Comparison of ENCODE assay signal across 21 cellular contexts in genomic region chr4:2079926-2080325, GRCh38. TPM values are rescaled to one million over a fixed set of nuclear protein-coding genes. Genes with fewer than 3 reads are reported as not detected.
DNase-seq lines count a peak whose midpoint lies in the region; ATAC-seq and TF ChIP-seq lines count a peak whose summit lies in the region.
"Had no signal": no experiment of that assay in that cellular context is flagged by ENCODE, and none has a peak within 500 bp of the region (broad histone marks: within the 10 kb centered on the region; RNA-seq: fewer than 3 reads in every experiment).

No MANE protein-coding gene starts in this region.

- DNase-seq in activated naive CD4-positive, alpha-beta T cell treated with anti-CD3 and anti-CD28 coated beads, Interleukin-2, amount 10 ng/mL, durations not matched to agents 7 days and 5 days = peak; percentile 4
- no peak for DNase-seq in activated naive CD4-positive, alpha-beta T cell treated with Interleukin-2 at 50 U/mL for 16 hours
- DNase-seq in H7 = peak; percentile 35
- no peak for DNase-seq in neuronal stem cell (ENCODE audit: low spot score)
- DNase-seq in transverse colon = peak; percentile 4
- no peak for DNase-seq in mesenchymal stem cell
- DNase-seq in aorta = no peak
- DNase-seq in heart right ventricle = no peak
- DNase-seq: C1 segment of cervical spinal cord, DMS79, IMR-90, NCI-H1048, NCI-H1436, NCI-H1930, NCI-H345, NCI-H524 treated with DMSO at 0.1 percent for 48 hours, SHP77 treated with DMSO at 0.1 percent for 48 hours had no signal

- peaks cover 13% of the 10 kb centered on the region for H3K27me3 Mint-ChIP-seq in activated naive CD4-positive, alpha-beta T cell treated with anti-CD3 and anti-CD28 coated beads, Interleukin-2, amount 10 ng/mL, durations not matched to agents 7 days and 5 days
- H3K27me3 Mint-ChIP-seq: CD8-positive, alpha-beta memory T cell had no signal

- H3K4me1 ChIP-seq in neuronal stem cell (ENCODE audit: control insufficient read depth in 2 of 2, insufficient read depth in 1 of 2, low read depth in 1 of 2, low read length in 2 of 2) (peaks cover 0 to 11% of the 10 kb centered on the region in 2 donors), transverse colon (no peaks in the 10 kb centered on the region), mesenchymal stem cell (ENCODE audit: control insufficient read depth, insufficient read depth, low read depth, low read length) (no peaks in the 10 kb centered on the region), aorta (ENCODE audit: control insufficient read depth in 1 of 2, insufficient read depth in 2 of 2, low read length in 2 of 2) (no peaks in the 10 kb centered on the region), heart right ventricle (no peaks in the 10 kb centered on the region)
- H3K4me1 ChIP-seq: HAP-1 had no signal

- H3K36me3 Mint-ChIP-seq in activated naive CD4-positive, alpha-beta T cell treated with anti-CD3 and anti-CD28 coated beads, Interleukin-2, amount 10 ng/mL, durations not matched to agents 7 days and 5 days = no peaks in the 10 kb centered on the region
- H3K36me3 Mint-ChIP-seq: CD8-positive, alpha-beta memory T cell had no signal

- CTCF ChIA-PET in activated naive CD4-positive, alpha-beta T cell treated with anti-CD3 and anti-CD28 coated beads, Interleukin-2, amount 10 ng/mL, durations not matched to agents 7 days and 5 days (lab: Charles Lee) = no interaction called here

- peak overlapping the region; percentile 95 for H3K14ac ChIP-seq in neuronal stem cell (ENCODE audit: low read length)
- no peak overlapping the region for H3K14ac ChIP-seq in mesenchymal stem cell (ENCODE audit: low read length in 2 of 2)

- H3K9ac ChIP-seq in neuronal stem cell (ENCODE audit: low read depth, low read length, poor library complexity) (no peak overlapping the region), mesenchymal stem cell (ENCODE audit: low read length) (no peak overlapping the region)

- H4K8ac ChIP-seq in neuronal stem cell (ENCODE audit: low read depth, low read length) (no peak overlapping the region), mesenchymal stem cell (ENCODE audit: low read length) (no peak overlapping the region)

- H2BK120ac ChIP-seq in neuronal stem cell (ENCODE audit: low read depth, low read length) (no peak overlapping the region), mesenchymal stem cell (ENCODE audit: low read depth, low read length) (no peak overlapping the region)

- H3K27me3 ChIP-seq in H7 (ENCODE audit: control insufficient read depth, insufficient read depth, low read length) = no peaks in the 10 kb centered on the region
- no peaks in the 10 kb centered on the region for H3K27me3 ChIP-seq in neuronal stem cell (ENCODE audit: control insufficient read depth in 3 of 3, insufficient read depth in 3 of 3, low read depth in 1 of 3, low read length in 3 of 3)
- H3K27me3 ChIP-seq in transverse colon = no peaks in the 10 kb centered on the region
- H3K27me3 ChIP-seq in mesenchymal stem cell (ENCODE audit: control insufficient read depth in 1 of 2, insufficient read depth in 1 of 2, low read length in 2 of 2) = peaks cover 0 to 4% of the 10 kb centered on the region in 2 experiments
- H3K27me3 ChIP-seq in aorta (ENCODE audit: control insufficient read depth in 1 of 2, insufficient read depth in 2 of 2, low read length in 1 of 2) = no peaks in the 10 kb centered on the region
- no peaks in the 10 kb centered on the region for H3K27me3 ChIP-seq in heart right ventricle

- H2AK5ac ChIP-seq in neuronal stem cell (ENCODE audit: low read depth, low read length) (peak overlapping the region; percentile 17), mesenchymal stem cell (ENCODE audit: low read length, severe bottlenecking) (no peak overlapping the region)

- H3K4me3 Mint-ChIP-seq in activated naive CD4-positive, alpha-beta T cell treated with anti-CD3 and anti-CD28 coated beads, Interleukin-2, amount 10 ng/mL, durations not matched to agents 7 days and 5 days = no peak overlapping the region
- H3K4me3 Mint-ChIP-seq: CD8-positive, alpha-beta memory T cell had no signal

- no peak overlapping the region for H2BK12ac ChIP-seq in neuronal stem cell (ENCODE audit: low read length)
- no peak overlapping the region for H2BK12ac ChIP-seq in mesenchymal stem cell (ENCODE audit: low read length in 2 of 2)

- H3K27ac ChIP-seq in neuronal stem cell (replicated peaks; ENCODE audit: low read length) (no peak overlapping the region), transverse colon (no peak overlapping the region), mesenchymal stem cell (ENCODE audit: low read length, poor library complexity, severe bottlenecking) (no peak overlapping the region), aorta (ENCODE audit: low read depth in 1 of 2, low read length in 2 of 2) (no peak overlapping the region), heart right ventricle (no peak overlapping the region)
- H3K27ac ChIP-seq: HL-60 had no signal

- TF ChIP-seq POLR2A in transverse colon (IDR thresholded peaks at IDR 0.05) = no peak

- H2AFZ ChIP-seq in neuronal stem cell (ENCODE audit: low read length) (no peak overlapping the region), mesenchymal stem cell (ENCODE audit: low read depth, low read length) (no peak overlapping the region)

- no peak for TF ChIP-seq EP300 in transverse colon (IDR thresholded peaks at IDR 0.05; ENCODE audit: low read depth)

- no peak overlapping the region for H2BK15ac ChIP-seq in neuronal stem cell (ENCODE audit: low read length)
- no peak overlapping the region for H2BK15ac ChIP-seq in mesenchymal stem cell (ENCODE audit: low read depth, poor library complexity, severe bottlenecking)

- in situ Hi-C loops in transverse colon (cut with MboI; ENCODE audit: low pct_ligation_motif_present in 1 of 4, low pct_unique_long_range_greater_than_20kb in 1 of 4, low sequenced_read_pairs in 3 of 4) = no loop called here

- H3K4me3 ChIP-seq in H7 (ENCODE audit: insufficient read depth, low read depth, low read length) = no peak overlapping the region
- no peak overlapping the region for H3K4me3 ChIP-seq in neuronal stem cell (ENCODE audit: low read length in 2 of 2)
- H3K4me3 ChIP-seq in transverse colon = no peak overlapping the region
- no peak overlapping the region for H3K4me3 ChIP-seq in mesenchymal stem cell (ENCODE audit: insufficient read depth in 1 of 2, low read depth in 1 of 2, low read length in 2 of 2)
- no peak overlapping the region for H3K4me3 ChIP-seq in aorta (ENCODE audit: low read length in 2 of 2)
- no peak overlapping the region for H3K4me3 ChIP-seq in heart right ventricle
- H3K4me3 ChIP-seq: HAP-1 had no signal

- no peaks in the 10 kb centered on the region for H3K9me3 ChIP-seq in neuronal stem cell (replicated peaks in 1 of 2; ENCODE audit: control insufficient read depth in 2 of 2, insufficient read depth in 1 of 2, low read depth in 1 of 2, low read length in 2 of 2)
- H3K9me3 ChIP-seq in transverse colon = no peaks in the 10 kb centered on the region
- H3K9me3 ChIP-seq in mesenchymal stem cell (ENCODE audit: control insufficient read depth, low read length) = no peaks in the 10 kb centered on the region
- no peaks in the 10 kb centered on the region for H3K9me3 ChIP-seq in aorta (ENCODE audit: control insufficient read depth, low read length)
- no peaks in the 10 kb centered on the region for H3K9me3 ChIP-seq in heart right ventricle
- H3K9me3 ChIP-seq: HAP-1 had no signal

- H3K18ac ChIP-seq in neuronal stem cell (ENCODE audit: low read length) = no peak overlapping the region
- no peak overlapping the region for H3K18ac ChIP-seq in mesenchymal stem cell (ENCODE audit: low read depth in 1 of 2, low read length in 2 of 2)

- H3K79me1 ChIP-seq in neuronal stem cell (ENCODE audit: low read depth, low read length) (no peaks in the 10 kb centered on the region), mesenchymal stem cell (replicated peaks; ENCODE audit: low read length, poor library complexity, severe bottlenecking) (no peaks in the 10 kb centered on the region)

- no peak for TF ChIP-seq CTCF in transverse colon (IDR thresholded peaks at IDR 0.05)
- no peak for TF ChIP-seq CTCF in heart right ventricle (IDR thresholded peaks at IDR 0.05)

- H3K23ac ChIP-seq in neuronal stem cell (ENCODE audit: low read depth, low read length, poor library complexity) (no peak overlapping the region), mesenchymal stem cell (ENCODE audit: low read length in 2 of 2) (no peak overlapping the region)

- no peaks in the 10 kb centered on the region for H3K9me3 Mint-ChIP-seq in activated naive CD4-positive, alpha-beta T cell treated with anti-CD3 and anti-CD28 coated beads, Interleukin-2, amount 10 ng/mL, durations not matched to agents 7 days and 5 days
- H3K9me3 Mint-ChIP-seq: CD8-positive, alpha-beta memory T cell had no signal

- intact Hi-C loops in transverse colon (cut with DNase I; ENCODE audit: low total_unique reads) (no loop called here), aorta (cut with DNase I) (no loop called here), heart right ventricle (cut with DNase I) (no loop called here)

- no peaks in the 10 kb centered on the region for H3K36me3 ChIP-seq in H7 (replicated peaks; ENCODE audit: control insufficient read depth, insufficient read depth, low read length)
- no peaks in the 10 kb centered on the region for H3K36me3 ChIP-seq in neuronal stem cell (replicated peaks in 1 of 2; ENCODE audit: control insufficient read depth in 2 of 2, insufficient read depth in 2 of 2, low read length in 2 of 2)
- H3K36me3 ChIP-seq in transverse colon = no peaks in the 10 kb centered on the region
- H3K36me3 ChIP-seq in mesenchymal stem cell (ENCODE audit: control insufficient read depth in 1 of 2, insufficient read depth in 2 of 2, low read depth in 1 of 2, low read length in 2 of 2) = peaks cover 0 to 4% of the 10 kb centered on the region in 2 experiments
- no peaks in the 10 kb centered on the region for H3K36me3 ChIP-seq in aorta (ENCODE audit: control insufficient read depth in 1 of 2, insufficient read depth in 2 of 2, low read length in 1 of 2)
- H3K36me3 ChIP-seq in heart right ventricle = no peaks in the 10 kb centered on the region
- H3K36me3 ChIP-seq: HAP-1 had no signal

- no peak overlapping the region for H3K4ac ChIP-seq in neuronal stem cell (ENCODE audit: low read length)
- H3K4ac ChIP-seq in mesenchymal stem cell (ENCODE audit: low read depth in 1 of 2, low read length in 2 of 2) = no peak overlapping the region

- H3K27ac Mint-ChIP-seq in activated naive CD4-positive, alpha-beta T cell treated with anti-CD3 and anti-CD28 coated beads, Interleukin-2, amount 10 ng/mL, durations not matched to agents 7 days and 5 days = no peak overlapping the region
- H3K27ac Mint-ChIP-seq: CD8-positive, alpha-beta memory T cell had no signal

- H2BK5ac ChIP-seq in neuronal stem cell (ENCODE audit: low read length) (no peak overlapping the region), mesenchymal stem cell (ENCODE audit: low read depth, low read length, poor library complexity, severe bottlenecking) (no peak overlapping the region)

- no CpG with 5 or more reads among the region's 9 CpGs for WGBS in neuronal stem cell (ENCODE audit: extremely low coverage in 2 of 2, insufficient read length in 2 of 2, insufficient replicate concordance in 1 of 2), 2 donors
- 87 to 93% methylated on average over 3 to 9 of the region's 9 CpGs for WGBS in transverse colon (ENCODE audit: low coverage in 1 of 2), 2 donors
- WGBS in mesenchymal stem cell = 79% methylated on average over 9 of the region's 9 CpGs
- 92 to 93% methylated on average over 9 of the region's 9 CpGs for WGBS in aorta, 2 donors
- 90 to 92% methylated on average over 9 of the region's 9 CpGs for WGBS in heart right ventricle, 2 donors

- no peaks in the 10 kb centered on the region for H3K4me1 Mint-ChIP-seq in activated naive CD4-positive, alpha-beta T cell treated with anti-CD3 and anti-CD28 coated beads, Interleukin-2, amount 10 ng/mL, durations not matched to agents 7 days and 5 days
- H3K4me1 Mint-ChIP-seq: CD8-positive, alpha-beta memory T cell had no signal

- H4K91ac ChIP-seq in neuronal stem cell (ENCODE audit: low read depth, low read length, poor library complexity) (no peak overlapping the region), mesenchymal stem cell (ENCODE audit: low read length) (no peak overlapping the region)

- H3K4me2 ChIP-seq in neuronal stem cell (ENCODE audit: insufficient read depth, low read length, poor library complexity, severe bottlenecking) (no peak overlapping the region), mesenchymal stem cell (ENCODE audit: low read length, poor library complexity, severe bottlenecking) (no peak overlapping the region)

- ATAC-seq in aorta (ENCODE audit: low FRiP score) (no peak), heart right ventricle (no peak)

RNA-seq across cellular contexts. Expression of gene NAT8L, which starts 20.8 kb away (rescaled TPM):
- total RNA-seq in H7 (2014; rRNA removed; shearing (Covaris generic)) = 4.1 and 5.2 TPM in 2 replicates
- 5.1 TPM for polyA plus RNA-seq in neuronal stem cell (2013, experiment 1 of 2)
- polyA plus RNA-seq in neuronal stem cell (2013, experiment 2 of 2) = 5.2 TPM
- total RNA-seq in transverse colon (1 to 10 TPM in 1 of 4 donors, under 1 TPM in 2, not detected in 1; 0.14 to 1.9 (median 0.64) TPM), aorta (under 1 TPM; 0.23 to 0.33 TPM), heart right ventricle (1 to 10 TPM in 1 of 10 donors, under 1 TPM in 9; 0.12 to 1.4 (median 0.43) TPM)
- 0.14 TPM for polyA plus RNA-seq in mesenchymal stem cell (2013, experiment 1 of 2)
- 0.12 TPM for polyA plus RNA-seq in mesenchymal stem cell (2013, experiment 2 of 2)
- polyA plus RNA-seq in aorta (under 1 TPM; under 0.01 to 0.05 TPM), heart right ventricle (under 1 TPM; 0.19 to 0.29 TPM)
- total RNA-seq: IMR-90, RPMI7951 had no signal
- polyA plus RNA-seq: CD8-positive, alpha-beta memory T cell had no signal

Comparison
In these comparisons a context has a peak if more than half of its experiments do, and no peak if none do; other contexts are left out.
1. DNase-seq: peak in activated naive CD4-positive, alpha-beta T cell treated with anti-CD3 and anti-CD28 coated beads, Interleukin-2, amount 10 ng/mL, durations not matched to agents 7 days and 5 days (single experiment), H7 (single experiment) and transverse colon (single experiment); none in activated naive CD4-positive, alpha-beta T cell treated with Interleukin-2 at 50 U/mL for 16 hours (single experiment), neuronal stem cell (single experiment), mesenchymal stem cell (single experiment), aorta (0 of 2) and heart right ventricle (0 of 2).